ENCODE assay signal across 10 cellular contexts in genomic region chr11:104531075-104531474, GRCh38.
DNase-seq lines count a peak whose midpoint lies in the region; ATAC-seq, FAIRE-seq and TF ChIP-seq lines count a peak whose summit lies in the region.
"Had no signal": no experiment of that assay in that cellular context is flagged by ENCODE, and none has a peak within 500 bp of the region (broad histone marks: within the 10 kb centered on the region; RNA-seq: fewer than 3 reads in every experiment).

No MANE protein-coding gene starts in this region.

- no peaks in the 10 kb centered on the region for H3K4me1 ChIP-seq in small intestine (ENCODE audit: control insufficient read depth in 2 of 2, insufficient read depth in 1 of 2, low read depth in 1 of 2, low read length in 1 of 2)

- 93 to 98% (median 95%) methylated on average over 2 of the region's 2 CpGs for WGBS in small intestine, 3 donors

- intact Hi-C loops in activated CD4-positive, alpha-beta T cell treated with anti-CD3 and anti-CD28 coated beads, Interleukin-2, amount 10 ng/mL, durations not matched to agents 24 days and 14 days (cut with micrococcal nuclease): no loop called here

- no peak for ATAC-seq in HG03139 (IDR thresholded peaks at IDR 0.05; ENCODE audit: unreplicated experiment)

- H3K27me3 ChIP-seq in small intestine (ENCODE audit: control insufficient read depth in 2 of 2, insufficient read depth in 2 of 2, low read length in 2 of 2): no peaks in the 10 kb centered on the region

- no peak overlapping the region for H3K4me3 Mint-ChIP-seq in activated CD4-positive, alpha-beta T cell treated with anti-CD3 and anti-CD28 coated beads, Interleukin-2, amount 10 ng/mL, durations not matched to agents 24 days and 14 days
- no peak overlapping the region for H3K4me3 Mint-ChIP-seq in glutamatergic neuron (ENCODE audit: unreplicated experiment)

- no peaks in the 10 kb centered on the region for H3K36me3 ChIP-seq in small intestine (ENCODE audit: control insufficient read depth in 2 of 2, insufficient read depth in 2 of 2, low read length in 2 of 2)
- H3K36me3 ChIP-seq: HAP-1 had no signal

- DNase-seq in activated CD4-positive, alpha-beta T cell treated with anti-CD3 and anti-CD28 coated beads, Interleukin-2, amount 10 ng/mL, durations not matched to agents 24 days and 14 days: peak; percentile 65
- no peak for DNase-seq in activated CD4-positive, alpha-beta T cell treated with anti-CD3 and anti-CD28 coated beads for 48 hours
- DNase-seq in Jurkat, Clone E6-1 (ENCODE audit: low read depth, low spot score): peak; percentile 10
- DNase-seq in central memory CD4-positive, alpha-beta T cell: peak; percentile 13
- DNase-seq in small intestine (peak; percentile 5), glutamatergic neuron (no peak), NCI-H128 (lab: John Stamatoyannopoulos, UW; ENCODE audit: unreplicated experiment) (no peak)
- DNase-seq: NCI-H2107 had no signal

- H3K27me3 Mint-ChIP-seq in activated CD4-positive, alpha-beta T cell treated with anti-CD3 and anti-CD28 coated beads, Interleukin-2, amount 10 ng/mL, durations not matched to agents 24 days and 14 days: no peaks in the 10 kb centered on the region
- H3K27me3 Mint-ChIP-seq in glutamatergic neuron (ENCODE audit: unreplicated experiment): no peaks in the 10 kb centered on the region

- H3K27ac ChIP-seq in small intestine (ENCODE audit: low read depth in 1 of 2, low read length in 1 of 2): no peak overlapping the region

- no peak for FAIRE-seq in small intestine (lab: Jason Lieb, UNC)

- H3K9me3 ChIP-seq in small intestine (ENCODE audit: control insufficient read depth, low read depth): no peaks in the 10 kb centered on the region
- H3K9me3 ChIP-seq: HAP-1 had no signal

- no peaks in the 10 kb centered on the region for H3K9me3 Mint-ChIP-seq in activated CD4-positive, alpha-beta T cell treated with anti-CD3 and anti-CD28 coated beads, Interleukin-2, amount 10 ng/mL, durations not matched to agents 24 days and 14 days
- H3K9me3 Mint-ChIP-seq in glutamatergic neuron (ENCODE audit: unreplicated experiment): no peaks in the 10 kb centered on the region

- H3K4me1 Mint-ChIP-seq in activated CD4-positive, alpha-beta T cell treated with anti-CD3 and anti-CD28 coated beads, Interleukin-2, amount 10 ng/mL, durations not matched to agents 24 days and 14 days: no peaks in the 10 kb centered on the region
- no peaks in the 10 kb centered on the region for H3K4me1 Mint-ChIP-seq in glutamatergic neuron (ENCODE audit: low read depth, unreplicated experiment)

- no peak for TF ChIP-seq CTCF in glutamatergic neuron (IDR thresholded peaks at IDR 0.05; ENCODE audit: partially characterized antibody, unreplicated experiment)

- H3K27ac Mint-ChIP-seq in activated CD4-positive, alpha-beta T cell treated with anti-CD3 and anti-CD28 coated beads, Interleukin-2, amount 10 ng/mL, durations not matched to agents 24 days and 14 days: no peak overlapping the region
- no peak overlapping the region for H3K27ac Mint-ChIP-seq in glutamatergic neuron (ENCODE audit: unreplicated experiment)

- no peak overlapping the region for H3K4me3 ChIP-seq in Jurkat, Clone E6-1 (ENCODE audit: low read length)
- no peak overlapping the region for H3K4me3 ChIP-seq in small intestine (ENCODE audit: low read depth in 1 of 2, low read length in 2 of 2)
- H3K4me3 ChIP-seq: HAP-1 had no signal

- H3K36me3 Mint-ChIP-seq in activated CD4-positive, alpha-beta T cell treated with anti-CD3 and anti-CD28 coated beads, Interleukin-2, amount 10 ng/mL, durations not matched to agents 24 days and 14 days (ENCODE audit: low read depth): no peaks in the 10 kb centered on the region
- no peaks in the 10 kb centered on the region for H3K36me3 Mint-ChIP-seq in glutamatergic neuron (ENCODE audit: unreplicated experiment)

Comparison
In these comparisons a context has a peak if more than half of its experiments do, and no peak if none do; other contexts are left out.
1. DNase-seq: peak in activated CD4-positive, alpha-beta T cell treated with anti-CD3 and anti-CD28 coated beads, Interleukin-2, amount 10 ng/mL, durations not matched to agents 24 days and 14 days (single experiment), Jurkat, Clone E6-1 (single experiment), central memory CD4-positive, alpha-beta T cell (single experiment) and small intestine (single experiment); none in activated CD4-positive, alpha-beta T cell treated with anti-CD3 and anti-CD28 coated beads for 48 hours (single experiment), glutamatergic neuron (single experiment) and NCI-H128 (single experiment).